12 cellular contexts compared by ENCODE assay signal in genomic region chr3:113148307-113148703, GRCh38.
DNase-seq lines count a peak whose midpoint lies in the region; ATAC-seq and TF ChIP-seq lines count a peak whose summit lies in the region.
"Had no signal": no experiment of that assay in that cellular context is flagged by ENCODE, and none has a peak within 500 bp of the region (broad histone marks: within the 10 kb centered on the region; RNA-seq: fewer than 3 reads in every experiment).

No MANE protein-coding gene starts in this region.

- POLR2A ChIA-PET in A673 (lab: Charles Lee; ENCODE audit: low non-redundant PET) = interaction anchor here (0.7 kb wide), 1 partner anchor 40 kb away, joined by 3 read pairs; no protein-coding TSS in a partner anchor
- POLR2A ChIA-PET in naive thymus-derived CD4-positive, alpha-beta T cell (lab: Charles Lee) = no interaction called here

- peaks cover 13% of the 10 kb centered on the region for H3F3A ChIP-seq in neural progenitor cell (ENCODE audit: low read depth)

- no peak overlapping the region for H3K4me2 ChIP-seq in neural progenitor cell

- H3K36me3 ChIP-seq in A673 (ENCODE audit: insufficient read depth, low read length, poor library complexity, severe bottlenecking) (no peaks in the 10 kb centered on the region), colonic mucosa (no peaks in the 10 kb centered on the region), neural progenitor cell (no peaks in the 10 kb centered on the region)
- no peaks in the 10 kb centered on the region for H3K36me3 ChIP-seq in naive thymus-derived CD4-positive, alpha-beta T cell (ENCODE audit: control insufficient read depth in 2 of 3, insufficient read depth in 3 of 3, low read length in 3 of 3)
- H3K36me3 ChIP-seq: upper lobe of left lung had no signal

- H3K4me1 ChIP-seq in A673 (ENCODE audit: insufficient read depth, low read length, poor library complexity, severe bottlenecking) (peaks cover 34% of the 10 kb centered on the region), colonic mucosa (no peaks in the 10 kb centered on the region), neural progenitor cell (peaks cover 47% of the 10 kb centered on the region)
- H3K4me1 ChIP-seq in naive thymus-derived CD4-positive, alpha-beta T cell (ENCODE audit: control insufficient read depth in 2 of 2, insufficient read depth in 2 of 2, low read length in 2 of 2) = no peaks in the 10 kb centered on the region

- no peak overlapping the region for H2AFZ ChIP-seq in neural progenitor cell (replicated peaks)

- H3K4me3 ChIP-seq in A673 (ENCODE audit: low read depth, low read length, poor library complexity, severe bottlenecking) (no peak overlapping the region), colonic mucosa (no peak overlapping the region), neural progenitor cell (no peak overlapping the region)
- no peak overlapping the region for H3K4me3 ChIP-seq in naive thymus-derived CD4-positive, alpha-beta T cell (ENCODE audit: low read length)
- H3K4me3 ChIP-seq: upper lobe of left lung had no signal

- H3K27ac Mint-ChIP-seq in neural progenitor cell = peak overlapping the region; percentile 83
- H3K27ac Mint-ChIP-seq in naive thymus-derived CD4-positive, alpha-beta T cell = no peak overlapping the region

- no peak overlapping the region for H3K4me3 Mint-ChIP-seq in neural progenitor cell
- no peak overlapping the region for H3K4me3 Mint-ChIP-seq in naive thymus-derived CD4-positive, alpha-beta T cell

- intact Hi-C loops in A673 (cut with micrococcal nuclease; ENCODE audit: unreplicated experiment) (no loop called here), colonic mucosa (cut with DNase I) (no loop called here)
- intact Hi-C loops in naive thymus-derived CD4-positive, alpha-beta T cell (cut with micrococcal nuclease) = no loop called here

- H3K79me2 ChIP-seq in neural progenitor cell (ENCODE audit: low read depth) = no peaks in the 10 kb centered on the region

- peaks cover 4% of the 10 kb centered on the region for H3K9me3 Mint-ChIP-seq in neural progenitor cell
- H3K9me3 Mint-ChIP-seq in naive thymus-derived CD4-positive, alpha-beta T cell = no peaks in the 10 kb centered on the region

- H3K4me1 Mint-ChIP-seq in neural progenitor cell = peaks cover 52% of the 10 kb centered on the region
- peaks cover 0 to 2% (median 0%) of the 10 kb centered on the region in 7 donors for H3K4me1 Mint-ChIP-seq in naive thymus-derived CD4-positive, alpha-beta T cell

- H3K27me3 Mint-ChIP-seq in neural progenitor cell (ENCODE audit: insufficient read depth, low read depth) = peaks cover 7% of the 10 kb centered on the region
- H3K27me3 Mint-ChIP-seq in naive thymus-derived CD4-positive, alpha-beta T cell = peaks cover 0 to 9% (median 6%) of the 10 kb centered on the region in 5 donors

- no peaks in the 10 kb centered on the region for H3K36me3 Mint-ChIP-seq in neural progenitor cell
- peaks cover 0 to 3% (median 0%) of the 10 kb centered on the region in 5 donors for H3K36me3 Mint-ChIP-seq in naive thymus-derived CD4-positive, alpha-beta T cell

- H3K27ac ChIP-seq in A673 (ENCODE audit: low read depth, low read length, poor library complexity, severe bottlenecking) (no peak overlapping the region), colonic mucosa (no peak overlapping the region), neural progenitor cell (no peak overlapping the region)
- no peak overlapping the region for H3K27ac ChIP-seq in naive thymus-derived CD4-positive, alpha-beta T cell (ENCODE audit: low read depth, low read length)
- H3K27ac ChIP-seq: upper lobe of left lung had no signal

- DNase-seq in A673 (ENCODE audit: low spot score) (peak; percentile 53), NCI-H1092 (lab: John Stamatoyannopoulos, UW) (peak; percentile 77), colonic mucosa (peak; percentile 47), neural progenitor cell (ENCODE audit: low spot score) (no peak), DMS114 treated with DMSO at 0.1 percent for 48 hours (lab: John Stamatoyannopoulos, UW; ENCODE audit: unreplicated experiment) (no peak), kidney tubule cell (ENCODE audit: low spot score) (no peak)
- no peak for DNase-seq in stimulated activated CD4-positive, alpha-beta T cell treated with anti-CD3 and anti-CD28 coated beads, Interleukin-4, amount 100 ng/mL, for 1 hour
- no peak for DNase-seq in naive thymus-derived CD4-positive, alpha-beta T cell
- DNase-seq: foreskin melanocyte; stimulated activated CD4-positive, alpha-beta T cell treated with anti-CD3 and anti-CD28 coated beads, Interleukin-4, amount 100 ng/mL, for 24 hours; T1000 had no signal

- ATAC-seq in naive thymus-derived CD4-positive, alpha-beta T cell = no peak

- H3K9me3 ChIP-seq in A673 (ENCODE audit: low read depth, low read length, poor library complexity, severe bottlenecking) (no peaks in the 10 kb centered on the region), colonic mucosa (no peaks in the 10 kb centered on the region), neural progenitor cell (ENCODE audit: low read depth) (no peaks in the 10 kb centered on the region)
- no peaks in the 10 kb centered on the region for H3K9me3 ChIP-seq in naive thymus-derived CD4-positive, alpha-beta T cell (ENCODE audit: control insufficient read depth in 2 of 3, low read length in 3 of 3)
- H3K9me3 ChIP-seq: upper lobe of left lung had no signal

- no peaks in the 10 kb centered on the region for H4K20me1 ChIP-seq in neural progenitor cell (ENCODE audit: low read depth)

- CTCF ChIA-PET in A673 (lab: Charles Lee) = no interaction called here
- CTCF ChIA-PET in naive thymus-derived CD4-positive, alpha-beta T cell (lab: Charles Lee) = no interaction called here

- TF ChIP-seq CTCF in A673 (conservative IDR thresholded peaks at IDR 0.05; ENCODE audit: low read depth, low read length) (no peak), colonic mucosa (IDR thresholded peaks at IDR 0.05) (no peak), neural progenitor cell (IDR thresholded peaks at IDR 0.05) (no peak)

- H3K27me3 ChIP-seq in A673 (replicated peaks; ENCODE audit: insufficient read depth, low read depth, low read length, poor library complexity) (peaks cover 8% of the 10 kb centered on the region), colonic mucosa (no peaks in the 10 kb centered on the region), neural progenitor cell (no peaks in the 10 kb centered on the region)
- no peaks in the 10 kb centered on the region for H3K27me3 ChIP-seq in naive thymus-derived CD4-positive, alpha-beta T cell (ENCODE audit: control insufficient read depth in 2 of 2, insufficient read depth in 2 of 2, low read length in 2 of 2)
- H3K27me3 ChIP-seq: upper lobe of left lung had no signal

- no TSS peak for BruUV-seq in A673 (replicated peaks; lab: Mats Ljungman, UMichigan)

- H3K9ac ChIP-seq in colonic mucosa (ENCODE audit: low read depth in 2 of 2, low read length in 2 of 2) (no peak overlapping the region), neural progenitor cell (no peak overlapping the region)

Comparison
In these comparisons a context has a peak if more than half of its experiments do, and no peak if none do; other contexts are left out.
1. DNase-seq: peak in A673 (single experiment), NCI-H1092 (single experiment) and colonic mucosa (single experiment); none in neural progenitor cell (single experiment), stimulated activated CD4-positive, alpha-beta T cell treated with anti-CD3 and anti-CD28 coated beads, Interleukin-4, amount 100 ng/mL, for 1 hour (single experiment), DMS114 treated with DMSO at 0.1 percent for 48 hours (single experiment), kidney tubule cell (single experiment) and naive thymus-derived CD4-positive, alpha-beta T cell (0 of 9).